1 cellular context compared by ENCODE assay signal in the genomic region with DNA sequence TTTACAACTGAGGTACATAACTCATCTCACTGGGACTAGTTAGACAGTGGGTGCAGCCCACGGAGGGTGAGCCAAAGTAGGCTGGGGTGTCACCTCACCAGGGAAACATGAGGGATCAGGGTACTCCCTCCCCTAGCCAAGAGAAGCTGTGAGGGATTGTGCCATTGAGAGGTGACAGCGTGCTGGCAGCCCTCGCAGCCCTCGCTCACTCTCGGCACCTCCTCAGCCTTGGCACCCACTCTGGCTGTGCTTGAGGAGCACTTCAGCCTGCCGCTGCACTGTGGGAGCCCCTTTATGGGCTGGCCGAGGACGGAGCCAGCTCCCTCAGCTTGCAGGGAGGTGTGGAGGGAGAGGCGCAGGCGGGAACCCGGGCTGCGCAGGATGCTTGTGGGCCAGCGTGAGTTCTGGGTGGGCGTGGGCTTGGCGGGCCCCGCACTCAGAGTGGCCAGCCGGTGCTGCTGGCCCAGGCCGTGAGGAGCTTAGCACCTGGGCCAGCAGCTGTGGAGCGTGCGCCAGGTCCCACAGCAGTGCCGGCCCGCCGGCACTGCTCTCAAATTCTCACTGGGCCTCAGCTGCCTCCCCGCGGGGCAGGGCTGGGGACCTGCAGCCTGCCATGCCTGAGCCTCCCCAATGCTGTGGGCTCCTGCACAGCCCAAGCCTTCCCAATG.
TF ChIP-seq lines count a peak whose summit lies in the region.

No MANE protein-coding gene starts in this region.

TF ChIP-seq in GM23338, 12 proteins besides CTCF, POLR2A, EP300 and RAD21 (continued from another document):
- no peak for TF ChIP-seq ZNF462 (CRISPR knock-in tag; IDR thresholded peaks at IDR 0.05)
- TF ChIP-seq ZNF331 (CRISPR knock-in tag; IDR thresholded peaks at IDR 0.05; ENCODE audit: low read depth) = no peak
- TF ChIP-seq EZH2 (IDR thresholded peaks at IDR 0.05; ENCODE audit: low read depth, unreplicated experiment) = no peak
- TF ChIP-seq POLR2AphosphoS5 (IDR thresholded peaks at IDR 0.05; ENCODE audit: low read depth) = no peak
